In the genomic region with DNA sequence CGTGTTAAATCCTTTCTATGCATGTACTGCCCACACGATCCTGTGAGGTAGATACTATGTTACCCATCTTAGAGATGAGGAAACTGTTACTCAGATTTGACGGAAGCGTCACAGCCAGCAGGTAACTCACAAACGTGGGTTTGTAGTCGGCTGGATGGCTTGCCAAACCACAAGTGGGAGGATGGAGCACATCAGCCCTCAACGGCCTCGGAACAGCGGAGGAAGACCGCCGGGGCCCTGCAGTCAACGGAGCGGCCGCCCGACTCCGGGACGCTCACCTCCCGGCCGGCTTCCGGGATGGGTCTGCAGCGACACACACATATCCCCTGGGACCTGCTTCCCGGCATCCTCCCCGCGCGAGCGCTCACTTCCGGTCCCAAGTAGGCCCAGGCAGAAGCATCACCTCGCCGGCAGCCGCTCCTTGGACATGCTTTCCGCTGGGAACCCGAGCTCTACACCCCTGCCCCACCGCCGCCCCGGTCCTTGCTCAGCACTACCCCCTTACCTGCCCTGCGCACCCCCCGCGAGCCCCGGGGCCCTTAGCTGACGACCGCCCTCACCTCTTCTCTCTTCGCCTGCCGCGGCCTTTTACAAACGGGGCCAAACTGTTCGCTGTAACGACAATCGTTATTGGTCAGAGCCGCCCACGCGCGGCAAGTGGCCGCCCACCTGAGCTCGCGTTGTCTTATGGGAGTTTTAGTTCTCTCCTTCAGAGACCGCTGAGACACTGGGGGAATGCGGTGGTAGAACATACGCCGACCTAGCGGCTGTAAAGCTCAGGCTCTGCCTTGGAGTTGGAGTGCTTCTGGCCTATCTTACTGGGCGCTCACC, we compare ENCODE assay signal across 8 cellular contexts. TPM values are rescaled to one million over a fixed set of nuclear protein-coding genes. Genes with fewer than 3 reads are reported as not detected.
DNase-seq lines count a peak whose midpoint lies in the region; ATAC-seq and TF ChIP-seq lines count a peak whose summit lies in the region.

A gene (minus strand): TSS at position 607 of the 831 bp plus-strand sequence. CDS start 9,034 bp downstream, outside the sequence.

- H3K4me2 ChIP-seq in fibroblast of lung (ENCODE audit: extremely low read depth, insufficient read depth, low read length) = peak within 1 kb of the TSS; percentile 91

- H3K9me3 Mint-ChIP-seq in activated T-helper 17 cell treated with anti-CD3 and anti-CD28 coated beads, Interleukin-2, amount 50 U/mL, for 72 hours = no peaks in the 10 kb centered on the region
- H3K9me3 Mint-ChIP-seq in naive thymus-derived CD8-positive, alpha-beta T cell = no peaks in the 10 kb centered on the region

- peaks cover 25% of the 10 kb centered on the region for H3K36me3 Mint-ChIP-seq in activated T-helper 17 cell treated with anti-CD3 and anti-CD28 coated beads, Interleukin-2, amount 50 U/mL, for 72 hours (ENCODE audit: low read depth)
- peaks cover 0 to 3% (median 0%) of the 10 kb centered on the region in 3 donors for H3K36me3 Mint-ChIP-seq in naive thymus-derived CD8-positive, alpha-beta T cell

- ATAC-seq in activated T-helper 17 cell treated with anti-CD3 and anti-CD28 coated beads, Interleukin-2, amount 50 U/mL, for 72 hours (replicated peaks) = peak; percentile 85
- ATAC-seq in naive thymus-derived CD8-positive, alpha-beta T cell = peak; percentile 84 to 85

- no peaks in the 10 kb centered on the region for H3K4me1 ChIP-seq in fibroblast of lung (ENCODE audit: control insufficient read depth, extremely low read depth, insufficient read depth, low read length)

- peak within 1 kb of the TSS; percentile 95 for H3K27ac ChIP-seq in RWPE1
- H3K27ac ChIP-seq in fibroblast of lung (ENCODE audit: insufficient read depth, low read length) = peak within 1 kb of the TSS; percentile 93

- H3K4me3 ChIP-seq in LNCaP clone FGC (ENCODE audit: low read depth, low read length) (peak within 1 kb of the TSS; percentile 71), fibroblast of lung (replicated peaks in 1 of 4; ENCODE audit: control extremely low read depth in 1 of 4, insufficient read depth in 1 of 4, low read depth in 3 of 4, low read length in 4 of 4) (peak within 1 kb of the TSS; percentile 62 to 96 (median 83))

- peak within 1 kb of the TSS; percentile 99 for H3K27ac Mint-ChIP-seq in activated T-helper 17 cell treated with anti-CD3 and anti-CD28 coated beads, Interleukin-2, amount 50 U/mL, for 72 hours
- peak within 1 kb of the TSS; percentile 96 to 100 (median 99) for H3K27ac Mint-ChIP-seq in naive thymus-derived CD8-positive, alpha-beta T cell

- H3K36me3 ChIP-seq in fibroblast of lung (ENCODE audit: control insufficient read depth, insufficient read depth, low read length) = no peaks in the 10 kb centered on the region

- H3K27me3 ChIP-seq in fibroblast of lung (ENCODE audit: control insufficient read depth, insufficient read depth, low read length) = no peaks in the 10 kb centered on the region

- CTCF ChIA-PET in RWPE1 (lab: Yijun Ruan, JAX) = interaction anchor here (0.6 kb wide), 1 partner anchor 85 kb away, joined by 3 read pairs; no protein-coding TSS in a partner anchor

- TF ChIP-seq CTCF in LNCaP clone FGC (IDR thresholded peaks at IDR 0.05; ENCODE audit: control insufficient read depth, extremely low read depth, insufficient read depth) (no peak), RWPE1 (conservative IDR thresholded peaks at IDR 0.05; ENCODE audit: low read depth) (no peak), fibroblast of lung (conservative IDR thresholded peaks at IDR 0.05 in 1 of 2, IDR thresholded peaks at IDR 0.05 in 1 of 2; ENCODE audit: low read depth in 1 of 2, low read length in 2 of 2) (peak in 1 of 2 donors; percentile 37)

- peak within 1 kb of the TSS; percentile 98 for H3K4me3 Mint-ChIP-seq in activated T-helper 17 cell treated with anti-CD3 and anti-CD28 coated beads, Interleukin-2, amount 50 U/mL, for 72 hours
- H3K4me3 Mint-ChIP-seq in naive thymus-derived CD8-positive, alpha-beta T cell = peak within 1 kb of the TSS; percentile 88 to 99 (median 96)

- H3K9me3 ChIP-seq in fibroblast of lung (ENCODE audit: control insufficient read depth, insufficient read depth, low read depth, low read length) = no peaks in the 10 kb centered on the region

- POLR2A ChIA-PET in RWPE1 (lab: Yijun Ruan, JAX; ENCODE audit: low non-redundant PET) = interaction anchor here (1.3 kb wide), 1 partner anchor 25 kb away, joined by 3 read pairs; no protein-coding TSS in a partner anchor
- POLR2A ChIA-PET in naive thymus-derived CD8-positive, alpha-beta T cell (lab: Charles Lee) = interaction anchor here (0.5 to 3.9 kb wide), 38 partner anchors 9 to 1036 kb away, joined by 3 to 45 read pairs (median 5); a partner anchor contains a TSS

- peak; percentile 97 for DNase-seq in EL
- DNase-seq in GOT3 (lab: John Stamatoyannopoulos, UW) = peak; percentile 93
- peak; percentile 81 for DNase-seq in LNCaP clone FGC (ENCODE audit: low read depth)
- DNase-seq in RWPE1 (ENCODE audit: low spot score) = peak; percentile 100
- peak; percentile 98 to 99 for DNase-seq in fibroblast of lung (ENCODE audit: low read depth in 2 of 2)
- peak; percentile 83 to 98 (median 96) for DNase-seq in naive thymus-derived CD8-positive, alpha-beta T cell
- peak; percentile 92 to 99 (median 96) for DNase-seq in stimulated activated naive CD4-positive, alpha-beta T cell (lab: John Stamatoyannopoulos, UW)

- H2AFZ ChIP-seq in fibroblast of lung (ENCODE audit: low read length) = peak within 1 kb of the TSS; percentile 96

- no peaks in the 10 kb centered on the region for H3K27me3 Mint-ChIP-seq in activated T-helper 17 cell treated with anti-CD3 and anti-CD28 coated beads, Interleukin-2, amount 50 U/mL, for 72 hours
- no peaks in the 10 kb centered on the region for H3K27me3 Mint-ChIP-seq in naive thymus-derived CD8-positive, alpha-beta T cell

- H3K9ac ChIP-seq in fibroblast of lung (ENCODE audit: insufficient read depth, low read length) = peak within 1 kb of the TSS; percentile 96

- peaks cover 2% of the 10 kb centered on the region for H3K79me2 ChIP-seq in fibroblast of lung (ENCODE audit: control insufficient read depth, insufficient read depth, low read length)

- no peaks in the 10 kb centered on the region for H4K20me1 ChIP-seq in fibroblast of lung (ENCODE audit: control insufficient read depth, extremely low read depth, insufficient read depth, low read length)

- H3K4me1 Mint-ChIP-seq in activated T-helper 17 cell treated with anti-CD3 and anti-CD28 coated beads, Interleukin-2, amount 50 U/mL, for 72 hours = peaks cover 15% of the 10 kb centered on the region
- peaks cover 9 to 25% (median 21%) of the 10 kb centered on the region in 4 donors for H3K4me1 Mint-ChIP-seq in naive thymus-derived CD8-positive, alpha-beta T cell

RNA-seq across cellular contexts. Expression of the gene that starts here (rescaled TPM):
- total RNA-seq in activated T-helper 17 cell treated with anti-CD3 and anti-CD28 coated beads, Interleukin-2, amount 50 U/mL, for 72 hours = 10 to 100 TPM; 24.0 to 37.3 TPM
- 24.9 and 32.7 TPM in 2 replicates for total RNA-seq in fibroblast of lung
- polyA plus RNA-seq in fibroblast of lung = 9.1 and 9.8 TPM in 2 replicates
- 8.3 and 8.4 TPM in 2 replicates for polyA plus RNA-seq in fibroblast of lung (2012)
- polyA minus RNA-seq in fibroblast of lung (ENCODE audit: low replicate concordance) = 10.8 and 11.4 TPM in 2 replicates
- 10 to 100 TPM; 36.6 to 40.3 TPM for total RNA-seq in naive thymus-derived CD8-positive, alpha-beta T cell
- 10 to 100 TPM; 19.6 to 31.1 (median 19.9) TPM for polyA plus RNA-seq in naive thymus-derived CD8-positive, alpha-beta T cell

Comparison
In these comparisons a context has a peak if more than half of its experiments do, and no peak if none do; other contexts are left out.
1. Peak in every context shown above with its lines: DNase-seq, ATAC-seq, H3K4me3 ChIP-seq and H3K27ac ChIP-seq.